Comparison of ENCODE assay signal across 9 cellular contexts in genomic region chr2:124032799-124033198, GRCh38. TPM values are rescaled to one million over a fixed set of nuclear protein-coding genes. Genes with fewer than 3 reads are reported as not detected.
"Had no signal": no experiment of that assay in that cellular context is flagged by ENCODE, and none has a peak within 500 bp of the region (broad histone marks: within the 10 kb centered on the region; RNA-seq: fewer than 3 reads in every experiment).

No MANE protein-coding gene starts in this region.

- H3K4me3 ChIP-seq: GM23248, GM23338, HAP-1 had no signal

- DNase-seq: GM23248, GOT3, H9, HCEC 1CT, HFFc6 had no signal

- H3K27ac ChIP-seq: GM23248 had no signal

- H3K4me2 ChIP-seq: GM23338 had no signal

- H3K9ac ChIP-seq: GM23248 had no signal

- H3K4me1 ChIP-seq: HAP-1 had no signal

- ATAC-seq: GM23338, HCT116 had no signal

- H2AFZ ChIP-seq: GM23248, GM23338 had no signal

- H3K36me3 ChIP-seq: HAP-1 had no signal

- H3K9me3 ChIP-seq: HAP-1 had no signal

RNA-seq across cellular contexts. Expression of gene CNTNAP5, which starts 7.7 kb away (rescaled TPM):
- total RNA-seq: GM23248, H4, HFFc6 had no signal
- polyA plus RNA-seq: GM23248 had no signal
